In the genomic region with DNA sequence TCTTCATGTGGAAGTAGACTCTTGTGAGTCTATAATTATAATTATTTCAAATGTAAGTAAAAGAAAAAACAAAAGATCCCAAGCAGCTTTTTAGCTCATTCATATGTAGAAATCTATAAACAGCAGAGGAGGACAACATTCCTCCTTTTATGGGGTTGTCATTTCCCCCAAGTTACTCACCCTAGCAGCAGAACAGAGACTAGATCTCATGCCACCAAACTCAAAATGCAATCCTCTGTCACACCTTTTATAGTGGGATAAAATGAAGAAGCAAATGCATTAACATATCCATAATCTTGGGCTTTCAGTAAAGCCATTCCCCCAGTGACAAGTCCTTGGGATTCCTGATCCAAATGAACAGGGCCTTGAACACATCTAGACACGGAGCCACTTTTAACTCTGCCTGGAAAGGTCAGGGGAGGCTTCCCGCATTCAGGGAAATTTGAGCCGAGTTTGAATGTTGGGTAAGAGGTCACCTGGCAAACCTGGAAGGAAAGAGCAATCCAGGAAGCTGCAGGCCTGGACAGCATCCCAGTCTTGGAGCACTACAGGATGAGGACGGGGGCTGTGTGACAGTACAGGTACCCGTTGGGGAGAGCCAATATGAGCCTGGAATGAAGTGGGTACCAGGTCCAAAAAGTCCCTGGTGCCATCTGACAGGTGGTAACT, we compare ENCODE assay signal across 13 cellular contexts.
DNase-seq lines count a peak whose midpoint lies in the region; ATAC-seq, FAIRE-seq and TF ChIP-seq lines count a peak whose summit lies in the region.
"Had no signal": no experiment of that assay in that cellular context is flagged by ENCODE, and none has a peak within 500 bp of the region (broad histone marks: within the 10 kb centered on the region; RNA-seq: fewer than 3 reads in every experiment).

No MANE protein-coding gene starts in this region.

- FAIRE-seq in small intestine (lab: Jason Lieb, UNC): no peak
- FAIRE-seq: A204.1 had no signal

- TF ChIP-seq POLR2A in stomach (IDR thresholded peaks at IDR 0.05): no peak

- DNase-seq in DMS79 treated with DMSO at 0.1 percent for 48 hours (lab: John Stamatoyannopoulos, UW) (peak; percentile 37), DMS79 (lab: John Stamatoyannopoulos, UW) (no peak), PC-9 (no peak), left ventricle myocardium superior (peak; percentile 28), stomach (peak; percentile 25), small intestine (no peak)
- DNase-seq: esophagus squamous epithelium; immature natural killer cell; MV-4-11; stimulated activated naive B cell treated with anti-CD40 and anti-IgM and Interleukin-4, amounts not matched to agents 10 μg/mL and 1 μg/mL and 100 μg/mL, for 72 hours had no signal

- intact Hi-C loops in PC-9 (cut with micrococcal nuclease; ENCODE audit: unreplicated experiment) (no loop called here), left ventricle myocardium superior (cut with micrococcal nuclease) (no loop called here), stomach (cut with DNase I; ENCODE audit: low total_unique reads) (no loop called here)

- H3K79me2 ChIP-seq in PC-9 (ENCODE audit: low read depth): no peaks in the 10 kb centered on the region

- TF ChIP-seq CTCF in PC-9 (conservative IDR thresholded peaks at IDR 0.05): no peak
- TF ChIP-seq CTCF in stomach (IDR thresholded peaks at IDR 0.05): no peak

- CTCF ChIA-PET in PC-9 (lab: Charles Lee): no interaction called here

- peak overlapping the region; percentile 35 for H3K4me2 ChIP-seq in PC-9

- no peaks in the 10 kb centered on the region for H3F3A ChIP-seq in PC-9 (ENCODE audit: insufficient read depth, low read depth)

- H2AFZ ChIP-seq in PC-9: no peak overlapping the region

- ATAC-seq in left ventricle myocardium superior (peak; percentile 52), HG03342 (IDR thresholded peaks at IDR 0.05; ENCODE audit: unreplicated experiment) (no peak), GM18868 (IDR thresholded peaks at IDR 0.05; ENCODE audit: unreplicated experiment) (no peak)
- ATAC-seq: stimulated activated naive B cell treated with anti-CD40 and anti-IgM and Interleukin-4, amounts not matched to agents 10 μg/mL and 1 μg/mL and 100 μg/mL, for 72 hours had no signal

- no peaks in the 10 kb centered on the region for H4K20me1 ChIP-seq in PC-9 (ENCODE audit: insufficient read depth)

- H3K27ac ChIP-seq in PC-9: no peak overlapping the region
- H3K27ac ChIP-seq in stomach: no peak overlapping the region
- H3K27ac ChIP-seq in small intestine (ENCODE audit: low read depth in 1 of 2, low read length in 1 of 2): peak overlapping the region in 1 of 2 donors; percentile 1

- H3K36me3 ChIP-seq in PC-9 (ENCODE audit: low read depth) (no peaks in the 10 kb centered on the region), stomach (no peaks in the 10 kb centered on the region), small intestine (ENCODE audit: control insufficient read depth in 2 of 2, insufficient read depth in 2 of 2, low read length in 2 of 2) (no peaks in the 10 kb centered on the region)
- H3K36me3 ChIP-seq: esophagus squamous epithelium had no signal

- WGBS in stomach, 5 donors: 46 to 69% (median 47%) methylated on average over 5 of the region's 5 CpGs
- WGBS in small intestine, 3 donors: 54 to 67% (median 58%) methylated on average over 5 of the region's 5 CpGs

- BruUV-seq in PC-9 (replicated peaks; lab: Mats Ljungman, UMichigan): no TSS peak

- no peaks in the 10 kb centered on the region for H3K9me3 ChIP-seq in PC-9 (ENCODE audit: insufficient read depth, low read depth)
- H3K9me3 ChIP-seq in stomach: no peaks in the 10 kb centered on the region
- peaks cover 1% of the 10 kb centered on the region for H3K9me3 ChIP-seq in small intestine (ENCODE audit: control insufficient read depth, low read depth)
- H3K9me3 ChIP-seq: esophagus squamous epithelium had no signal

- TF ChIP-seq EP300 in stomach (IDR thresholded peaks at IDR 0.05): no peak

- H3K27me3 ChIP-seq in PC-9 (ENCODE audit: insufficient read depth, low read depth) (no peaks in the 10 kb centered on the region), stomach (no peaks in the 10 kb centered on the region), small intestine (ENCODE audit: control insufficient read depth in 2 of 2, insufficient read depth in 2 of 2, low read length in 2 of 2) (no peaks in the 10 kb centered on the region)
- H3K27me3 ChIP-seq: esophagus squamous epithelium had no signal

- POLR2A ChIA-PET in PC-9 (lab: Charles Lee; ENCODE audit: unreplicated experiment): no interaction called here

- no peaks in the 10 kb centered on the region for H3K9me2 ChIP-seq in PC-9 (ENCODE audit: insufficient read depth)

- H3K4me1 ChIP-seq in PC-9 (replicated peaks; ENCODE audit: insufficient read depth): 0 out of 2 replicates have a peak, but pooled peaks cover 5% of the 10 kb centered on the region
- H3K4me1 ChIP-seq in stomach: peaks cover 0 to 8% (median 2%) of the 10 kb centered on the region in 4 donors
- H3K4me1 ChIP-seq in small intestine (ENCODE audit: control insufficient read depth in 2 of 2, insufficient read depth in 1 of 2, low read depth in 1 of 2, low read length in 1 of 2): no peaks in the 10 kb centered on the region
- H3K4me1 ChIP-seq: esophagus squamous epithelium had no signal

- H3K4me3 ChIP-seq in PC-9: no peak overlapping the region
- H3K4me3 ChIP-seq in stomach: no peak overlapping the region
- no peak overlapping the region for H3K4me3 ChIP-seq in small intestine (ENCODE audit: low read depth in 1 of 2, low read length in 2 of 2)
- H3K4me3 ChIP-seq: esophagus squamous epithelium had no signal

Comparison
In these comparisons a context has a peak if more than half of its experiments do, and no peak if none do; other contexts are left out.
1. DNase-seq: peak in DMS79 treated with DMSO at 0.1 percent for 48 hours (single experiment), left ventricle myocardium superior (single experiment) and stomach (single experiment); none in DMS79 (single experiment), PC-9 (0 of 2) and small intestine (single experiment).